ENCODE assay signal across 26 cellular contexts in the genomic region with DNA sequence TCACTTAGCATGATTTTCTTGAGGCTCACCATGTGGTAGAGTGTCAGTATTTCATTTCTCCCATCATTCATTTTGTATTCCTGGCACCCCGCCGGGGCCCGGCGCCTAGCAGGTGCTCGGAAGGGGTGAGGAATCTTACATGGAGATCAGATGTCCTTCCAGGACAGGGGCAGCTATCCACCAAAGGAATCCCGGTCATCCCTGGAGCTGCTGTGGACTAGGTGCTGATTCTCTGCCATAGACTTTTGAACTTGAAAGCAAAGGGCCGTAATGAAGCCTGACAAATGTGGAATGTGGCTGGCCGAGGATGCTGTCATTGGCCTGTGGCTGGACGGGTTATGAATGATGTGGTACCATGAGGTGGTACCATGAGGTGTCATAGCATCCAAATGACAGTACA. TPM values are rescaled to one million over a fixed set of nuclear protein-coding genes. Genes with fewer than 3 reads are reported as not detected.
A peak's percentile ranks its signal among the peaks of the same experiment; 100 is the strongest.
DNase-seq lines count a peak whose midpoint lies in the region; ATAC-seq and TF ChIP-seq lines count a peak whose summit lies in the region.
"Had no signal": no experiment of that assay in that cellular context is flagged by ENCODE, and none has a peak within 500 bp of the region (broad histone marks: within the 10 kb centered on the region; RNA-seq: fewer than 3 reads in every experiment).

No MANE protein-coding gene starts in this region.

- 85 to 93% methylated on average over 9 of the region's 9 CpGs for WGBS in tibial nerve, 2 donors

- H3K79me2 ChIP-seq in fibroblast of lung (ENCODE audit: control insufficient read depth, insufficient read depth, low read length): peaks cover 23% of the 10 kb centered on the region

- H2AFZ ChIP-seq in fibroblast of lung (ENCODE audit: low read length): no peak overlapping the region
- H2AFZ ChIP-seq: GM23248 had no signal

- CTCF ChIA-PET in HEK293 (lab: Yijun Ruan, JAX): interaction anchor here (0.5 to 1.2 kb wide), 4 partner anchors 16 to 249 kb away, joined by 3 to 5 read pairs (median 3); no protein-coding TSS in a partner anchor

- H3K27me3 ChIP-seq in fibroblast of lung (ENCODE audit: control insufficient read depth, insufficient read depth, low read length) (no peaks in the 10 kb centered on the region), tibial nerve (no peaks in the 10 kb centered on the region)
- H3K27me3 ChIP-seq: gastroesophageal sphincter, ovary, sigmoid colon had no signal

- peak overlapping the region; percentile 17 for H3K4me2 ChIP-seq in fibroblast of lung (ENCODE audit: extremely low read depth, insufficient read depth, low read length)

- H3K9ac ChIP-seq in fibroblast of lung (ENCODE audit: insufficient read depth, low read length): no peak overlapping the region
- H3K9ac ChIP-seq: GM23248 had no signal

- H3K4me1 ChIP-seq in HEK293 (ENCODE audit: control insufficient read depth, insufficient read depth, low read length) (peaks cover 10% of the 10 kb centered on the region; the same call in 1 of the 2 replicates), fibroblast of lung (ENCODE audit: control insufficient read depth, extremely low read depth, insufficient read depth, low read length) (peaks cover 2% of the 10 kb centered on the region), tibial nerve (peaks cover 0 to 38% (median 15%) of the 10 kb centered on the region in 4 donors)

- no peaks in the 10 kb centered on the region for H4K20me1 ChIP-seq in fibroblast of lung (ENCODE audit: control insufficient read depth, extremely low read depth, insufficient read depth, low read length)

- no peak overlapping the region for H3K4me3 ChIP-seq in HEK293 (ENCODE audit: low read depth, low read length)
- H3K4me3 ChIP-seq in fibroblast of lung (replicated peaks in 1 of 4; ENCODE audit: control extremely low read depth in 1 of 4, insufficient read depth in 1 of 4, low read depth in 3 of 4, low read length in 4 of 4): no peak overlapping the region
- H3K4me3 ChIP-seq in tibial nerve: no peak overlapping the region
- H3K4me3 ChIP-seq: gastroesophageal sphincter, GM23248, ovary, sigmoid colon, thoracic aorta had no signal

- H3K27ac ChIP-seq in HEK293 (ENCODE audit: extremely low read depth, low read depth, low read length) (0 out of 2 replicates have a peak overlapping the region, but pooled peaks have one; percentile 0), fibroblast of lung (ENCODE audit: insufficient read depth, low read length) (no peak overlapping the region), tibial nerve (peak overlapping the region in 3 of 4 donors; percentile 28 to 97 (median 95))
- H3K27ac ChIP-seq: GM23248, ovary, sigmoid colon, thoracic aorta had no signal

- TF ChIP-seq CTCF in HEK293 (tag by site-specific recombination; IDR thresholded peaks at IDR 0.05) (no peak), fibroblast of lung (conservative IDR thresholded peaks at IDR 0.05 in 1 of 2, IDR thresholded peaks at IDR 0.05 in 1 of 2; ENCODE audit: low read depth in 1 of 2, low read length in 2 of 2) (no peak), tibial nerve (IDR thresholded peaks at IDR 0.05) (no peak)

- H3K9me3 ChIP-seq in HEK293 (ENCODE audit: control insufficient read depth, insufficient read depth, low read depth, low read length) (no peaks in the 10 kb centered on the region), fibroblast of lung (ENCODE audit: control insufficient read depth, insufficient read depth, low read depth, low read length) (no peaks in the 10 kb centered on the region), tibial nerve (no peaks in the 10 kb centered on the region)
- H3K9me3 ChIP-seq: Caco-2, gastroesophageal sphincter, ovary, sigmoid colon, thoracic aorta had no signal

- H3K36me3 ChIP-seq in HEK293 (ENCODE audit: control insufficient read depth in 2 of 2, insufficient read depth in 1 of 2, low read length in 2 of 2) (no peaks in the 10 kb centered on the region; a peak in 1 of 3 replicates), fibroblast of lung (ENCODE audit: control insufficient read depth, insufficient read depth, low read length) (no peaks in the 10 kb centered on the region), tibial nerve (no peaks in the 10 kb centered on the region)
- H3K36me3 ChIP-seq: gastroesophageal sphincter, ovary, sigmoid colon, thoracic aorta had no signal

- TF ChIP-seq EP300 in tibial nerve (IDR thresholded peaks at IDR 0.05): no peak

- POLR2A ChIA-PET in HEK293 (lab: Yijun Ruan, JAX): interaction anchor here (1.3 kb wide), 1 partner anchor 33 kb away, joined by 6 read pairs; a partner anchor contains a TSS

- TF ChIP-seq POLR2A in tibial nerve (IDR thresholded peaks at IDR 0.05): no peak

- peak; percentile 12 for DNase-seq in RPMI7951 (ENCODE audit: low read depth)
- peak in 1 of 2 donors; percentile 61 for DNase-seq in fibroblast of lung (ENCODE audit: low read depth in 2 of 2)
- no peak for DNase-seq in tibial nerve (ENCODE audit: low spot score in 2 of 2)
- no peak for DNase-seq in HT-29 (ENCODE audit: low spot score)
- no peak for DNase-seq in AG20443 (ENCODE audit: low spot score)
- DNase-seq: activated CD4-positive, CD25-positive, alpha-beta regulatory T cell; activated CD8-positive, alpha-beta T cell treated with anti-CD3 and anti-CD28 coated beads for 36 hours; activated naive CD4-positive, alpha-beta T cell; activated T-cell treated with anti-CD3 and anti-CD28 coated beads, Interleukin-2, amount 50 U/mL, for 1 hour; Caco-2; effector CD4-positive, alpha-beta T cell; KBM-7; mammary epithelial cell; naive B cell; NCI-H187 treated with DMSO at 0.1 percent for 48 hours; NCI-H226; NCI-H774; ovary; sigmoid colon; stimulated activated naive B cell treated with anti-CD40 and anti-IgM and Interleukin-4, amounts not matched to agents 10 μg/mL and 1 μg/mL and 100 μg/mL, for 72 hours had no signal

- ATAC-seq in HG03442 (IDR thresholded peaks at IDR 0.05; ENCODE audit: unreplicated experiment): no peak
- ATAC-seq: activated CD8-positive, alpha-beta T cell treated with anti-CD3 and anti-CD28 coated beads for 36 hours; esophagus mucosa; gastroesophageal sphincter; stimulated activated naive B cell treated with anti-CD40 and anti-IgM and Interleukin-4, amounts not matched to agents 10 μg/mL and 1 μg/mL and 100 μg/mL, for 72 hours had no signal

TF ChIP-seq in HEK293, 187 proteins besides CTCF, POLR2A, EP300 and RAD21 (continues in another document):
- TF ChIP-seq, protein P1, sequence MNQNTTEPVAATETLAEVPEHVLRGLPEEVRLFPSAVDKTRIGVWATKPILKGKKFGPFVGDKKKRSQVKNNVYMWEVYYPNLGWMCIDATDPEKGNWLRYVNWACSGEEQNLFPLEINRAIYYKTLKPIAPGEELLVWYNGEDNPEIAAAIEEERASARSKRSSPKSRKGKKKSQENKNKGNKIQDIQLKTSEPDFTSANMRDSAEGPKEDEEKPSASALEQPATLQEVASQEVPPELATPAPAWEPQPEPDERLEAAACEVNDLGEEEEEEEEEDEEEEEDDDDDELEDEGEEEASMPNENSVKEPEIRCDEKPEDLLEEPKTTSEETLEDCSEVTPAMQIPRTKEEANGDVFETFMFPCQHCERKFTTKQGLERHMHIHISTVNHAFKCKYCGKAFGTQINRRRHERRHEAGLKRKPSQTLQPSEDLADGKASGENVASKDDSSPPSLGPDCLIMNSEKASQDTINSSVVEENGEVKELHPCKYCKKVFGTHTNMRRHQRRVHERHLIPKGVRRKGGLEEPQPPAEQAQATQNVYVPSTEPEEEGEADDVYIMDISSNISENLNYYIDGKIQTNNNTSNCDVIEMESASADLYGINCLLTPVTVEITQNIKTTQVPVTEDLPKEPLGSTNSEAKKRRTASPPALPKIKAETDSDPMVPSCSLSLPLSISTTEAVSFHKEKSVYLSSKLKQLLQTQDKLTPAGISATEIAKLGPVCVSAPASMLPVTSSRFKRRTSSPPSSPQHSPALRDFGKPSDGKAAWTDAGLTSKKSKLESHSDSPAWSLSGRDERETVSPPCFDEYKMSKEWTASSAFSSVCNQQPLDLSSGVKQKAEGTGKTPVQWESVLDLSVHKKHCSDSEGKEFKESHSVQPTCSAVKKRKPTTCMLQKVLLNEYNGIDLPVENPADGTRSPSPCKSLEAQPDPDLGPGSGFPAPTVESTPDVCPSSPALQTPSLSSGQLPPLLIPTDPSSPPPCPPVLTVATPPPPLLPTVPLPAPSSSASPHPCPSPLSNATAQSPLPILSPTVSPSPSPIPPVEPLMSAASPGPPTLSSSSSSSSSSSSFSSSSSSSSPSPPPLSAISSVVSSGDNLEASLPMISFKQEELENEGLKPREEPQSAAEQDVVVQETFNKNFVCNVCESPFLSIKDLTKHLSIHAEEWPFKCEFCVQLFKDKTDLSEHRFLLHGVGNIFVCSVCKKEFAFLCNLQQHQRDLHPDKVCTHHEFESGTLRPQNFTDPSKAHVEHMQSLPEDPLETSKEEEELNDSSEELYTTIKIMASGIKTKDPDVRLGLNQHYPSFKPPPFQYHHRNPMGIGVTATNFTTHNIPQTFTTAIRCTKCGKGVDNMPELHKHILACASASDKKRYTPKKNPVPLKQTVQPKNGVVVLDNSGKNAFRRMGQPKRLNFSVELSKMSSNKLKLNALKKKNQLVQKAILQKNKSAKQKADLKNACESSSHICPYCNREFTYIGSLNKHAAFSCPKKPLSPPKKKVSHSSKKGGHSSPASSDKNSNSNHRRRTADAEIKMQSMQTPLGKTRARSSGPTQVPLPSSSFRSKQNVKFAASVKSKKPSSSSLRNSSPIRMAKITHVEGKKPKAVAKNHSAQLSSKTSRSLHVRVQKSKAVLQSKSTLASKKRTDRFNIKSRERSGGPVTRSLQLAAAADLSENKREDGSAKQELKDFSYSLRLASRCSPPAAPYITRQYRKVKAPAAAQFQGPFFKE (tag by site-specific recombination; IDR thresholded peaks at IDR 0.05; ENCODE audit: borderline replicate concordance): no peak

RNA-seq across cellular contexts. Expression of a gene that starts 2.4 kb away (rescaled TPM):
- total RNA-seq in RPMI7951 (2014; rRNA removed; shearing (Covaris generic)): 3.5 and 4.4 TPM in 2 replicates
- total RNA-seq in fibroblast of lung: 6.9 and 11.2 TPM in 2 replicates
- polyA plus RNA-seq in fibroblast of lung: 8.4 and 9.9 TPM in 2 replicates
- polyA plus RNA-seq in fibroblast of lung (2012): 6.1 and 6.4 TPM in 2 replicates
- 2.0 TPM in 1 of 2 replicates, not detected in the other for polyA minus RNA-seq in fibroblast of lung (ENCODE audit: low replicate concordance)
- 10 to 100 TPM; 11.3 to 19.9 (median 12.3) TPM for total RNA-seq in tibial nerve
- total RNA-seq in HT-29 (2014; rRNA removed; shearing (Covaris generic)): 3.0 and 7.9 TPM in 2 replicates

RNA-seq across cellular contexts. Expression of a gene that starts 33.1 kb away (rescaled TPM):
- 29.2 and 35.7 TPM in 2 replicates for total RNA-seq in RPMI7951 (2014; rRNA removed; shearing (Covaris generic))
- total RNA-seq in fibroblast of lung (38.5 and 41.0 TPM in 2 replicates), tibial nerve (10 to 100 TPM; 35.7 to 54.8 (median 42.5) TPM)
- polyA plus RNA-seq in fibroblast of lung: 36.3 and 38.3 TPM in 2 replicates
- 32.1 and 32.4 TPM in 2 replicates for polyA plus RNA-seq in fibroblast of lung (2012)
- polyA minus RNA-seq in fibroblast of lung (ENCODE audit: low replicate concordance): 13.6 and 19.2 TPM in 2 replicates
- 59.3 and 72.7 TPM in 2 replicates for total RNA-seq in HT-29 (2014; rRNA removed; shearing (Covaris generic))
